In the genomic region with DNA sequence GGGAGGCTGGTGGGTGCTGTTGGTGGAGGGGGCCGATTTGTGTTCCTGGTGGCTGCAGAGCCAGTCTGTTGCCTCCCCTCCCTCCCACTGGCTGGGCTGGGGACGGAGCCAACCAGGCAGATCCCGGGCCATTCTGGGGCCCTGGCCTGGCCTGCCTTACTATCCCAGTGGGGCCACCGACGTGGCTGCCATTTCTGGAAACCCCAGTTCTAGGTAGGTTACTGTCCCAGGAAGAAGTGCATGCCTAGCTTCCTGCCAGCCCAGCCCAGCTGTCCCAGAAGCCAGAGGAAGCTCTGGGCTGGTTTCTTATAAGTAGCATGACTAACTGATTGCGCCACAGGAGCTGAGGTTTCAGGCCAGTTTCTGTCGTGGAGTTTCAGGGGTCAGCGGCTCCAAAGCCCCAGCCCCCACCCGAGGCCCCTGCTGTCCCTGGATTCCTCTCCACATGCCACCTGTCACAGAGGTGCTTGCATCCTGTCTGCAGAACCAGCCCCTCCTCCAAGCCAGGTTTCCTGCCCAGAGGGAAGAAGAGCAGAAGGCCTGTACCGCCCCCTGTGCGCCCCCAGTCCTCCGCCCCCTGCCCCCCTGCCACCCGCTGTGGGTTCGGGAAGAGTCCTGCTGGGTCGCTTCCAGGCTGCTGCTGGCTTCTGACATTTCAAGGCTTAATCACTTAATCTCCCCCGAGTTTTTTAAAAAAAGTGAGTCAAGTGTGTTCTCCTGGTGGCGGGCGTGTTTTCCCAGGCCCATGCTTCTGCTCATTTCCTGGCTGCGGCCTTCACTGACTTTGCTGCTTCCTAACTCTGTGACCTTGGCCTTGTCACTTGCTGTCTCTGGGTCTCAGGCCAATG, we compare ENCODE assay signal across 1 cellular context.
TF ChIP-seq lines count a peak whose summit lies in the region.

No MANE protein-coding gene starts in this region.

TF ChIP-seq in HepG2, 621 proteins besides CTCF, POLR2A, EP300 and RAD21 (continued from another document and continues in another):
- TF ChIP-seq FIP1L1 (IDR thresholded peaks at IDR 0.05; ENCODE audit: borderline replicate concordance, insufficient read depth, low read depth, low read length) (no peak), DNMT1 (CRISPR knock-in tag; IDR thresholded peaks at IDR 0.05) (no peak), ATM (IDR thresholded peaks at IDR 0.05; ENCODE audit: borderline replicate concordance) (no peak), ZBTB7B (CRISPR knock-in tag; IDR thresholded peaks at IDR 0.05) (peak; percentile 60), NR2C2 (CRISPR knock-in tag; IDR thresholded peaks at IDR 0.05; ENCODE audit: borderline replicate concordance) (no peak), ZSCAN12 (CRISPR knock-in tag; IDR thresholded peaks at IDR 0.05) (no peak), NAIF1 (CRISPR knock-in tag; IDR thresholded peaks at IDR 0.05; ENCODE audit: borderline replicate concordance) (no peak), SYNCRIP (IDR thresholded peaks at IDR 0.05; ENCODE audit: insufficient read depth, low read depth, low read length) (no peak), ZNF20 (CRISPR knock-in tag; IDR thresholded peaks at IDR 0.05) (no peak), STAG1 (CRISPR knock-in tag; IDR thresholded peaks at IDR 0.05) (0 out of 2 replicates have a peak, but pooled peaks have one; percentile 2), ETV5 (CRISPR knock-in tag; IDR thresholded peaks at IDR 0.05; ENCODE audit: borderline replicate concordance) (peak; percentile 35; the same call in 1 of the 2 replicates), ZNF224 (CRISPR knock-in tag; IDR thresholded peaks at IDR 0.05) (no peak), TEAD3 (CRISPR knock-in tag; optimal IDR thresholded peaks at IDR 0.05; ENCODE audit: borderline replicate concordance) (peak; percentile 17), SNAI1 (CRISPR knock-in tag; IDR thresholded peaks at IDR 0.05; ENCODE audit: borderline replicate concordance) (no peak), YEATS2 (CRISPR knock-in tag; IDR thresholded peaks at IDR 0.05; ENCODE audit: borderline replicate concordance) (no peak), ZKSCAN8 (CRISPR knock-in tag; IDR thresholded peaks at IDR 0.05; ENCODE audit: borderline replicate concordance) (no peak), FOXP1 (IDR thresholded peaks at IDR 0.05) (no peak), FOXP1 (CRISPR knock-in tag; IDR thresholded peaks at IDR 0.05) (no peak), SOX6 (IDR thresholded peaks at IDR 0.05) (no peak), SOX6 (CRISPR knock-in tag; IDR thresholded peaks at IDR 0.05) (no peak), MTA1 (CRISPR knock-in tag; IDR thresholded peaks at IDR 0.05; ENCODE audit: borderline replicate concordance) (no peak), ZIK1 (CRISPR knock-in tag; IDR thresholded peaks at IDR 0.05; ENCODE audit: borderline replicate concordance, low read depth) (no peak), SAP130 (CRISPR knock-in tag; IDR thresholded peaks at IDR 0.05; ENCODE audit: low read depth) (no peak; the same call in 1 of the 2 replicates), RFXAP (CRISPR knock-in tag; IDR thresholded peaks at IDR 0.05; ENCODE audit: borderline replicate concordance) (no peak), HOXA5 (CRISPR knock-in tag; IDR thresholded peaks at IDR 0.05) (peak; percentile 40; the same call in 1 of the 2 replicates), ZSCAN22 (CRISPR knock-in tag; IDR thresholded peaks at IDR 0.05) (no peak), ZNF329 (CRISPR knock-in tag; IDR thresholded peaks at IDR 0.05; ENCODE audit: low read depth) (no peak)
- TF ChIP-seq, protein P1, sequence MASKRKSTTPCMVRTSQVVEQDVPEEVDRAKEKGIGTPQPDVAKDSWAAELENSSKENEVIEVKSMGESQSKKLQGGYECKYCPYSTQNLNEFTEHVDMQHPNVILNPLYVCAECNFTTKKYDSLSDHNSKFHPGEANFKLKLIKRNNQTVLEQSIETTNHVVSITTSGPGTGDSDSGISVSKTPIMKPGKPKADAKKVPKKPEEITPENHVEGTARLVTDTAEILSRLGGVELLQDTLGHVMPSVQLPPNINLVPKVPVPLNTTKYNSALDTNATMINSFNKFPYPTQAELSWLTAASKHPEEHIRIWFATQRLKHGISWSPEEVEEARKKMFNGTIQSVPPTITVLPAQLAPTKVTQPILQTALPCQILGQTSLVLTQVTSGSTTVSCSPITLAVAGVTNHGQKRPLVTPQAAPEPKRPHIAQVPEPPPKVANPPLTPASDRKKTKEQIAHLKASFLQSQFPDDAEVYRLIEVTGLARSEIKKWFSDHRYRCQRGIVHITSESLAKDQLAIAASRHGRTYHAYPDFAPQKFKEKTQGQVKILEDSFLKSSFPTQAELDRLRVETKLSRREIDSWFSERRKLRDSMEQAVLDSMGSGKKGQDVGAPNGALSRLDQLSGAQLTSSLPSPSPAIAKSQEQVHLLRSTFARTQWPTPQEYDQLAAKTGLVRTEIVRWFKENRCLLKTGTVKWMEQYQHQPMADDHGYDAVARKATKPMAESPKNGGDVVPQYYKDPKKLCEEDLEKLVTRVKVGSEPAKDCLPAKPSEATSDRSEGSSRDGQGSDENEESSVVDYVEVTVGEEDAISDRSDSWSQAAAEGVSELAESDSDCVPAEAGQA (IDR thresholded peaks at IDR 0.05; ENCODE audit: low read depth), result no peak
- TF ChIP-seq, protein P1 (CRISPR knock-in tag; IDR thresholded peaks at IDR 0.05; ENCODE audit: borderline replicate concordance), result no peak
- TF ChIP-seq, protein P2, sequence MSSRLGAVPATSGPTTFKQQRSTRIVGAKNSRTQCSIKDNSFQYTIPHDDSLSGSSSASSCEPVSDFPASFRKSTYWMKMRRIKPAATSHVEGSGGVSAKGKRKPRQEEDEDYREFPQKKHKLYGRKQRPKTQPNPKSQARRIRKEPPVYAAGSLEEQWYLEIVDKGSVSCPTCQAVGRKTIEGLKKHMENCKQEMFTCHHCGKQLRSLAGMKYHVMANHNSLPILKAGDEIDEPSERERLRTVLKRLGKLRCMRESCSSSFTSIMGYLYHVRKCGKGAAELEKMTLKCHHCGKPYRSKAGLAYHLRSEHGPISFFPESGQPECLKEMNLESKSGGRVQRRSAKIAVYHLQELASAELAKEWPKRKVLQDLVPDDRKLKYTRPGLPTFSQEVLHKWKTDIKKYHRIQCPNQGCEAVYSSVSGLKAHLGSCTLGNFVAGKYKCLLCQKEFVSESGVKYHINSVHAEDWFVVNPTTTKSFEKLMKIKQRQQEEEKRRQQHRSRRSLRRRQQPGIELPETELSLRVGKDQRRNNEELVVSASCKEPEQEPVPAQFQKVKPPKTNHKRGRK (CRISPR knock-in tag; IDR thresholded peaks at IDR 0.05), result no peak
- TF ChIP-seq, protein P3, sequence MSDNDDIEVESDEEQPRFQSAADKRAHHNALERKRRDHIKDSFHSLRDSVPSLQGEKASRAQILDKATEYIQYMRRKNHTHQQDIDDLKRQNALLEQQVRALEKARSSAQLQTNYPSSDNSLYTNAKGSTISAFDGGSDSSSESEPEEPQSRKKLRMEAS (IDR thresholded peaks at IDR 0.05), result peak; percentile 37
- TF ChIP-seq, protein P4, sequence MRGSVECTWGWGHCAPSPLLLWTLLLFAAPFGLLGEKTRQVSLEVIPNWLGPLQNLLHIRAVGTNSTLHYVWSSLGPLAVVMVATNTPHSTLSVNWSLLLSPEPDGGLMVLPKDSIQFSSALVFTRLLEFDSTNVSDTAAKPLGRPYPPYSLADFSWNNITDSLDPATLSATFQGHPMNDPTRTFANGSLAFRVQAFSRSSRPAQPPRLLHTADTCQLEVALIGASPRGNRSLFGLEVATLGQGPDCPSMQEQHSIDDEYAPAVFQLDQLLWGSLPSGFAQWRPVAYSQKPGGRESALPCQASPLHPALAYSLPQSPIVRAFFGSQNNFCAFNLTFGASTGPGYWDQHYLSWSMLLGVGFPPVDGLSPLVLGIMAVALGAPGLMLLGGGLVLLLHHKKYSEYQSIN (CRISPR knock-in tag; IDR thresholded peaks at IDR 0.05; ENCODE audit: borderline replicate concordance), result no peak
- TF ChIP-seq, protein P5, sequence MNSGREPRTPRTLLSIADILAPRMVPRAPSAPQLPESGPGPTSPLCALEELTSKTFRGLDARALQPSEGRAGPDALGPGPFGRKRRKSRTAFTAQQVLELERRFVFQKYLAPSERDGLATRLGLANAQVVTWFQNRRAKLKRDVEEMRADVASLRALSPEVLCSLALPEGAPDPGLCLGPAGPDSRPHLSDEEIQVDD (CRISPR knock-in tag; IDR thresholded peaks at IDR 0.05; ENCODE audit: borderline replicate concordance), result no peak
- TF ChIP-seq, protein P6, sequence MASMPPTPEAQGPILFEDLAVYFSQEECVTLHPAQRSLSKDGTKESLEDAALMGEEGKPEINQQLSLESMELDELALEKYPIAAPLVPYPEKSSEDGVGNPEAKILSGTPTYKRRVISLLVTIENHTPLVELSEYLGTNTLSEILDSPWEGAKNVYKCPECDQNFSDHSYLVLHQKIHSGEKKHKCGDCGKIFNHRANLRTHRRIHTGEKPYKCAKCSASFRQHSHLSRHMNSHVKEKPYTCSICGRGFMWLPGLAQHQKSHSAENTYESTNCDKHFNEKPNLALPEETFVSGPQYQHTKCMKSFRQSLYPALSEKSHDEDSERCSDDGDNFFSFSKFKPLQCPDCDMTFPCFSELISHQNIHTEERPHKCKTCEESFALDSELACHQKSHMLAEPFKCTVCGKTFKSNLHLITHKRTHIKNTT (CRISPR knock-in tag; IDR thresholded peaks at IDR 0.05), result no peak
- TF ChIP-seq, protein P7, sequence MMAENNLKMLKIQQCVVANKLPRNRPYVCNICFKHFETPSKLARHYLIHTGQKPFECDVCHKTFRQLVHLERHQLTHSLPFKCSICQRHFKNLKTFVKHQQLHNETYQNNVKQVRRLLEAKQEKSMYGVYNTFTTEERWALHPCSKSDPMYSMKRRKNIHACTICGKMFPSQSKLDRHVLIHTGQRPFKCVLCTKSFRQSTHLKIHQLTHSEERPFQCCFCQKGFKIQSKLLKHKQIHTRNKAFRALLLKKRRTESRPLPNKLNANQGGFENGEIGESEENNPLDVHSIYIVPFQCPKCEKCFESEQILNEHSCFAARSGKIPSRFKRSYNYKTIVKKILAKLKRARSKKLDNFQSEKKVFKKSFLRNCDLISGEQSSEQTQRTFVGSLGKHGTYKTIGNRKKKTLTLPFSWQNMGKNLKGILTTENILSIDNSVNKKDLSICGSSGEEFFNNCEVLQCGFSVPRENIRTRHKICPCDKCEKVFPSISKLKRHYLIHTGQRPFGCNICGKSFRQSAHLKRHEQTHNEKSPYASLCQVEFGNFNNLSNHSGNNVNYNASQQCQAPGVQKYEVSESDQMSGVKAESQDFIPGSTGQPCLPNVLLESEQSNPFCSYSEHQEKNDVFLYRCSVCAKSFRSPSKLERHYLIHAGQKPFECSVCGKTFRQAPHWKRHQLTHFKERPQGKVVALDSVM (CRISPR knock-in tag; IDR thresholded peaks at IDR 0.05), result no peak
- TF ChIP-seq, protein P8, sequence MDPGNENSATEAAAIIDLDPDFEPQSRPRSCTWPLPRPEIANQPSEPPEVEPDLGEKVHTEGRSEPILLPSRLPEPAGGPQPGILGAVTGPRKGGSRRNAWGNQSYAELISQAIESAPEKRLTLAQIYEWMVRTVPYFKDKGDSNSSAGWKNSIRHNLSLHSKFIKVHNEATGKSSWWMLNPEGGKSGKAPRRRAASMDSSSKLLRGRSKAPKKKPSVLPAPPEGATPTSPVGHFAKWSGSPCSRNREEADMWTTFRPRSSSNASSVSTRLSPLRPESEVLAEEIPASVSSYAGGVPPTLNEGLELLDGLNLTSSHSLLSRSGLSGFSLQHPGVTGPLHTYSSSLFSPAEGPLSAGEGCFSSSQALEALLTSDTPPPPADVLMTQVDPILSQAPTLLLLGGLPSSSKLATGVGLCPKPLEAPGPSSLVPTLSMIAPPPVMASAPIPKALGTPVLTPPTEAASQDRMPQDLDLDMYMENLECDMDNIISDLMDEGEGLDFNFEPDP (CRISPR knock-in tag; conservative IDR thresholded peaks at IDR 0.05), result no peak
- TF ChIP-seq, protein P9, sequence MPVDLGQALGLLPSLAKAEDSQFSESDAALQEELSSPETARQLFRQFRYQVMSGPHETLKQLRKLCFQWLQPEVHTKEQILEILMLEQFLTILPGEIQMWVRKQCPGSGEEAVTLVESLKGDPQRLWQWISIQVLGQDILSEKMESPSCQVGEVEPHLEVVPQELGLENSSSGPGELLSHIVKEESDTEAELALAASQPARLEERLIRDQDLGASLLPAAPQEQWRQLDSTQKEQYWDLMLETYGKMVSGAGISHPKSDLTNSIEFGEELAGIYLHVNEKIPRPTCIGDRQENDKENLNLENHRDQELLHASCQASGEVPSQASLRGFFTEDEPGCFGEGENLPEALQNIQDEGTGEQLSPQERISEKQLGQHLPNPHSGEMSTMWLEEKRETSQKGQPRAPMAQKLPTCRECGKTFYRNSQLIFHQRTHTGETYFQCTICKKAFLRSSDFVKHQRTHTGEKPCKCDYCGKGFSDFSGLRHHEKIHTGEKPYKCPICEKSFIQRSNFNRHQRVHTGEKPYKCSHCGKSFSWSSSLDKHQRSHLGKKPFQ (CRISPR knock-in tag; IDR thresholded peaks at IDR 0.05; ENCODE audit: insufficient replicate concordance), result no peak
- TF ChIP-seq, protein P10, sequence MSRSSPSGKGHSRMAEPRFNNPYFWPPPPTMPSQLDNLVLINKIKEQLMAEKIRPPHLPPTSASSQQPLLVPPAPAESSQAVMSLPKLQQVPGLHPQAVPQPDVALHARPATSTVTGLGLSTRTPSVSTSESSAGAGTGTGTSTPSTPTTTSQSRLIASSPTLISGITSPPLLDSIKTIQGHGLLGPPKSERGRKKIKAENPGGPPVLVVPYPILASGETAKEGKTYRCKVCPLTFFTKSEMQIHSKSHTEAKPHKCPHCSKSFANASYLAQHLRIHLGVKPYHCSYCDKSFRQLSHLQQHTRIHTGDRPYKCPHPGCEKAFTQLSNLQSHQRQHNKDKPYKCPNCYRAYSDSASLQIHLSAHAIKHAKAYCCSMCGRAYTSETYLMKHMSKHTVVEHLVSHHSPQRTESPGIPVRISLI (CRISPR knock-in tag; IDR thresholded peaks at IDR 0.05; ENCODE audit: borderline replicate concordance), result no peak
